ENCODE assay signal across 11 cellular contexts in the genomic region with DNA sequence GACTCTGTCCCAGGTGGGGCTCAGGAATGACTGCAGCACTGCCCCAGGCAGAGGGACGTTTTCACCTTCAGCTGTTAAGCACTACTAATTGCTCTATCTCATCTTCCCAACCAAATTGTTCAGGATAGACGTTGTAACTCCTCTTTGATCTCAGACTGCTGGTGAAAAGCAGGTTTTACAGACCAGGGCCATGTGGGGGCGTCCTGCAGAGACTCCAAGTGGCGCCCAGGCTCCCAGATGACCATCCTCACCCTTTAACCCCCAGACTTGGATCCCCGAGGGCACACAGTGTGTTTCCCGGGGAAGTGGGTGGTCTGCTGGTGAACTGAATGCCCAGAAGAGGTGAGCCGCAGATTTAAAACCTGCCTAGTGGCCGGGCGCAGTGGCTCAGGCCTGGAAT. TPM values are rescaled to one million over a fixed set of nuclear protein-coding genes. Genes with fewer than 3 reads are reported as not detected.
DNase-seq lines count a peak whose midpoint lies in the region; ATAC-seq, FAIRE-seq and TF ChIP-seq lines count a peak whose summit lies in the region.
"Had no signal": no experiment of that assay in that cellular context is flagged by ENCODE, and none has a peak within 500 bp of the region (broad histone marks: within the 10 kb centered on the region; RNA-seq: fewer than 3 reads in every experiment).

No MANE protein-coding gene starts in this region.

- H3K79me2 ChIP-seq in Loucy (ENCODE audit: insufficient read depth, low read length) (no peaks in the 10 kb centered on the region), K562 (ENCODE audit: control insufficient read depth, insufficient read depth, low read length) (no peaks in the 10 kb centered on the region)

- POLR2A ChIA-PET in K562 (lab: Yijun Ruan, JAX), result no interaction called here

- TF ChIP-seq POLR2A in K562 (conservative IDR thresholded peaks at IDR 0.05), result no peak

- peak; percentile 49 for FAIRE-seq in K562 (lab: Jason Lieb, UNC)

- no peaks in the 10 kb centered on the region for H4K20me1 ChIP-seq in Loucy (ENCODE audit: insufficient read depth, low read length, poor library complexity, severe bottlenecking)
- H4K20me1 ChIP-seq in K562 (replicated peaks; ENCODE audit: control insufficient read depth, insufficient read depth, low read length), result no peaks in the 10 kb centered on the region

- no peak overlapping the region for H3K27ac ChIP-seq in K562 (ENCODE audit: extremely low read depth, low read depth, low read length)
- H3K27ac ChIP-seq: adrenal gland had no signal

- no peak overlapping the region for H3K4me3 ChIP-seq in Loucy (ENCODE audit: low read length, poor library complexity, severe bottlenecking)
- H3K4me3 ChIP-seq in K562, result no peak overlapping the region
- no peak overlapping the region for H3K4me3 ChIP-seq in mucosa of descending colon
- H3K4me3 ChIP-seq: adrenal gland had no signal

- TF ChIP-seq EP300 in K562 (IDR thresholded peaks at IDR 0.05; ENCODE audit: low read length), result no peak

- H2AFZ ChIP-seq in Loucy (ENCODE audit: low read length) (no peak overlapping the region), K562 (ENCODE audit: low read depth, low read length) (peak overlapping the region; percentile 88)

- DNase-seq in EL (peak; percentile 29), K562 (ENCODE audit: extremely low read depth in 1 of 4, low spot score in 3 of 4) (peak; percentile 64 to 75 (median 72)), mucosa of descending colon (no peak), hepatic stellate cell (ENCODE audit: low spot score) (no peak), globus pallidus (ENCODE audit: low spot score) (no peak)
- DNase-seq: NCI-H1105, retina had no signal

- H3K4me2 ChIP-seq in Loucy (ENCODE audit: low read depth, low read length, poor library complexity, severe bottlenecking), result no peak overlapping the region
- H3K4me2 ChIP-seq in K562 (ENCODE audit: insufficient read depth, low read length), result no peak overlapping the region

- H3F3A ChIP-seq in Loucy (ENCODE audit: low read depth), result no peaks in the 10 kb centered on the region

- BruUV-seq in K562 (replicated peaks; lab: Mats Ljungman, UMichigan), result no TSS peak

- TF ChIP-seq RAD21 in K562 (CRISPR knock-in tag; conservative IDR thresholded peaks at IDR 0.05 in 1 of 2, IDR thresholded peaks at IDR 0.05 in 1 of 2), result peak in 1 of 2 experiments; percentile 67; a peak in 2 of 4 replicates

- peak; percentile 63 for TF ChIP-seq CTCF in Loucy (conservative IDR thresholded peaks at IDR 0.05; ENCODE audit: low read length)
- TF ChIP-seq CTCF in K562 (IDR thresholded peaks at IDR 0.05 in 2 of 3, conservative IDR thresholded peaks at IDR 0.05 in 1 of 3; ENCODE audit: insufficient read depth in 2 of 3, low read depth in 1 of 3, low read length in 3 of 3), result peak; percentile 64 to 78 (median 73)
- TF ChIP-seq CTCF in mucosa of descending colon (IDR thresholded peaks at IDR 0.05), result no peak

- H3K9me1 ChIP-seq in K562 (ENCODE audit: control insufficient read depth, insufficient read depth, low read length), result no peaks in the 10 kb centered on the region

- H3K9me3 ChIP-seq in Loucy (ENCODE audit: insufficient read depth, low read depth, low read length) (no peaks in the 10 kb centered on the region), K562 (replicated peaks; ENCODE audit: control insufficient read depth, insufficient read depth, low read depth, low read length) (no peaks in the 10 kb centered on the region), mucosa of descending colon (no peaks in the 10 kb centered on the region)
- H3K9me3 ChIP-seq: adrenal gland had no signal

- intact Hi-C loops in K562 (cut with micrococcal nuclease), result no loop called here
- intact Hi-C loops in mucosa of descending colon (cut with DNase I, micrococcal nuclease), result no loop called here

- H3K36me3 ChIP-seq in Loucy (ENCODE audit: insufficient read depth, low read length) (no peaks in the 10 kb centered on the region), K562 (ENCODE audit: control insufficient read depth, insufficient read depth, low read length) (no peaks in the 10 kb centered on the region), mucosa of descending colon (ENCODE audit: low read depth) (no peaks in the 10 kb centered on the region)
- H3K36me3 ChIP-seq: adrenal gland had no signal

- ATAC-seq in K562 (peak; percentile 89), mucosa of descending colon (peak; percentile 7), HG02852 (IDR thresholded peaks at IDR 0.05; ENCODE audit: unreplicated experiment) (no peak), HG03108 (IDR thresholded peaks at IDR 0.05; ENCODE audit: unreplicated experiment) (no peak)

- CTCF ChIA-PET in K562 (lab: Yijun Ruan, JAX; ENCODE audit: low intra/inter-chr PET ratio), result no interaction called here

- H3K9ac ChIP-seq in Loucy (ENCODE audit: low read depth, low read length, poor library complexity, severe bottlenecking) (no peak overlapping the region), K562 (ENCODE audit: insufficient read depth in 1 of 2, low read depth in 2 of 2, low read length in 2 of 2) (peak overlapping the region in 1 of 2 experiments; percentile 72; a peak in 2 of 4 replicates)

- 28% methylated on average over 9 of the region's 9 CpGs for WGBS in K562 (ENCODE audit: insufficient coverage, low coverage, missing lambda C conversion rate)

- no peaks in the 10 kb centered on the region for H3K27me3 ChIP-seq in Loucy (ENCODE audit: insufficient read depth, low read length, poor library complexity, severe bottlenecking)
- H3K27me3 ChIP-seq in K562 (ENCODE audit: control insufficient read depth in 2 of 2, insufficient read depth in 2 of 2, low read length in 2 of 2), result no peaks in the 10 kb centered on the region
- H3K27me3 ChIP-seq: adrenal gland had no signal

- no peaks in the 10 kb centered on the region for H3K4me1 ChIP-seq in Loucy (ENCODE audit: insufficient read depth, low read length, poor library complexity, severe bottlenecking)
- peaks cover 2 to 4% of the 10 kb centered on the region in 2 experiments; a peak in 1 of 5 replicates for H3K4me1 ChIP-seq in K562 (replicated peaks in 1 of 2; ENCODE audit: control insufficient read depth in 2 of 2, insufficient read depth in 2 of 2, low read length in 2 of 2)
- H3K4me1 ChIP-seq in mucosa of descending colon (ENCODE audit: low read depth), result peaks cover 24% of the 10 kb centered on the region
- H3K4me1 ChIP-seq: adrenal gland had no signal

- H3K9me2 ChIP-seq in Loucy (replicated peaks; ENCODE audit: low read depth, low read length), result no peaks in the 10 kb centered on the region

- in situ Hi-C loops in K562 (cut with MboI), result no loop called here

TF ChIP-seq in K562, 482 proteins besides CTCF, POLR2A, EP300 and RAD21 (continues in another document):
- TF ChIP-seq SRSF3 (IDR thresholded peaks at IDR 0.05; ENCODE audit: insufficient read depth, low read length) (no peak), CTBP1 (IDR thresholded peaks at IDR 0.05; ENCODE audit: borderline replicate concordance) (no peak)
- TF ChIP-seq, protein P1, sequence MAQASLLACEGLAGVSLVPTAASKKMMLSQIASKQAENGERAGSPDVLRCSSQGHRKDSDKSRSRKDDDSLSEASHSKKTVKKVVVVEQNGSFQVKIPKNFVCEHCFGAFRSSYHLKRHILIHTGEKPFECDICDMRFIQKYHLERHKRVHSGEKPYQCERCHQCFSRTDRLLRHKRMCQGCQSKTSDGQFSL (CRISPR knock-in tag; IDR thresholded peaks at IDR 0.05), result no peak
- TF ChIP-seq, protein P1 (tag; IDR thresholded peaks at IDR 0.05), result no peak

RNA-seq across cellular contexts. Expression of a gene that starts 23.9 kb away (rescaled TPM):
- 9.8 and 23.6 TPM in 2 replicates for total RNA-seq in K562 (2011; cell fraction: chromatin; rRNA removed; ENCODE audit: low replicate concordance)
- total RNA-seq in K562 (2011; cell fraction: nucleolus; rRNA removed), result 23.6 and 28.0 TPM in 2 replicates
- total RNA-seq in K562 (2011; cell fraction: nucleoplasm; rRNA removed), result 17.0 and 17.6 TPM in 2 replicates
- total RNA-seq in K562 (2014; rRNA removed) (20.1 and 20.4 TPM in 2 replicates), K562 (2014; rRNA removed; fragmentation: Illumina TruSeq; extraction: Trizol) (15.5 and 17.2 TPM in 2 replicates), K562 (2015; rRNA removed; fragmentation: Illumina TruSeq; extraction: Trizol) (18.4 and 20.9 TPM in 2 replicates), K562 (2021) (24.1 and 26.2 TPM in 2 replicates), mucosa of descending colon (10 to 100 TPM; 26.3 to 31.0 (median 26.9) TPM)
- polyA plus RNA-seq in K562 (2011; rRNA removed) (23.6 and 26.9 TPM in 2 replicates), K562 (2014; fragmentation: Illumina TruSeq; extraction: Trizol) (17.2 and 17.7 TPM in 2 replicates), K562 (2014; fragmentation: Nextera tagmentation; extraction: Ambion mirVana) (under 1 TPM; 0.29 to 0.30 TPM), K562 (2014; rRNA removed) (26.7 and 28.7 TPM in 2 replicates)
- 24.3 and 37.3 TPM in 2 replicates for polyA plus RNA-seq in K562 (2011; cell fraction: cytosol; rRNA removed)
- polyA plus RNA-seq in K562 (2011; cell fraction: nucleus; rRNA removed), result 11.2 and 14.3 TPM in 2 replicates
- polyA plus RNA-seq in K562 (2012), result 20.7 and 23.8 TPM in 2 replicates
- 17.5 and 22.8 TPM in 2 replicates for polyA minus RNA-seq in K562 (2011; rRNA and poly(A)+ RNA removed)
- polyA minus RNA-seq in K562 (2011; cell fraction: cytosol; rRNA and poly(A)+ RNA removed), result 13.8 and 19.3 TPM in 2 replicates
- polyA minus RNA-seq in K562 (2011; cell fraction: nucleus; rRNA and poly(A)+ RNA removed), result 17.8 and 23.5 TPM in 2 replicates

RNA-seq across cellular contexts. Expression of a gene that starts 43.5 kb away (rescaled TPM):
- total RNA-seq in K562 (2011; cell fraction: chromatin; rRNA removed; ENCODE audit: low replicate concordance), result 221 and 294 TPM in 2 replicates
- 104 and 111 TPM in 2 replicates for total RNA-seq in K562 (2011; cell fraction: nucleolus; rRNA removed)
- 162 and 166 TPM in 2 replicates for total RNA-seq in K562 (2011; cell fraction: nucleoplasm; rRNA removed)
- total RNA-seq in K562 (2014; rRNA removed), result 24.9 and 26.0 TPM in 2 replicates
- 28.5 and 31.6 TPM in 2 replicates for total RNA-seq in K562 (2014; rRNA removed; fragmentation: Illumina TruSeq; extraction: Trizol)
- total RNA-seq in K562 (2015; rRNA removed; fragmentation: Illumina TruSeq; extraction: Trizol), result 28.9 and 30.3 TPM in 2 replicates
- 33.1 and 38.4 TPM in 2 replicates for total RNA-seq in K562 (2021)
- 41.5 and 48.0 TPM in 2 replicates for polyA plus RNA-seq in K562 (2011; rRNA removed)
- polyA plus RNA-seq in K562 (2011; cell fraction: cytosol; rRNA removed), result 42.0 and 45.8 TPM in 2 replicates
- 107 and 119 TPM in 2 replicates for polyA plus RNA-seq in K562 (2011; cell fraction: nucleus; rRNA removed)
- 26.5 and 28.1 TPM in 2 replicates for polyA plus RNA-seq in K562 (2012)
- polyA plus RNA-seq in K562 (2014; fragmentation: Illumina TruSeq; extraction: Trizol), result 36.2 and 39.5 TPM in 2 replicates
- polyA plus RNA-seq in K562 (2014; fragmentation: Nextera tagmentation; extraction: Ambion mirVana), result 10 to 100 TPM in 1 of 2 experiments, 1 to 10 TPM in 1; 9.9 to 13.3 TPM
- 27.4 and 31.0 TPM in 2 replicates for polyA plus RNA-seq in K562 (2014; rRNA removed)
- 76.5 and 78.4 TPM in 2 replicates for polyA minus RNA-seq in K562 (2011; rRNA and poly(A)+ RNA removed)
- 27.9 and 43.6 TPM in 2 replicates for polyA minus RNA-seq in K562 (2011; cell fraction: cytosol; rRNA and poly(A)+ RNA removed)
- polyA minus RNA-seq in K562 (2011; cell fraction: nucleus; rRNA and poly(A)+ RNA removed), result 46.0 and 70.8 TPM in 2 replicates
- 10 to 100 TPM; 58.5 to 65.7 (median 65.0) TPM for total RNA-seq in mucosa of descending colon

Comparison
In these comparisons a context has a peak if more than half of its experiments do, and no peak if none do; other contexts are left out.
1. DNase-seq: peak in EL (single experiment) and K562 (4 of 4); none in mucosa of descending colon (0 of 3), hepatic stellate cell (single experiment) and globus pallidus (single experiment).
2. ATAC-seq: peak in K562 (single experiment) and mucosa of descending colon (single experiment); none in HG02852 (single experiment) and HG03108 (single experiment).